In the genomic region with DNA sequence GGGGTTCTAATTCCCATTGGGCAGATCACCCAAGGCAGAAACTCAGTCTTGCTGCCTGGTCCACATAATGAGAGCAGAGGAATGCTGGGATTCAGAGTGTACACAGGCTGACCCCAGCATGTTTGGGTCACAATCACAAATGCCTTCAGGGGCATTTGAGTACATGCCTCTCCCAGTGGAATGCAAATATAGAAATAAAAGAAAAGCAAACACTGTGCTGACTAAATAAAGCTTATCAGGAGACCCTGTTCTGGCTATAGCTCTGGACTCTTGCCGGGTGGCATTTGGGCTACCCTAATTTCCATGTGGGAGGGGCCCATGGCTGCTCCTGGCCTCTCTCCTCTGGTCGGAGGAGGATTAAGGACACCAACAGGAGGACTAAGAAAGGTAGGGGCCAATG, we compare ENCODE assay signal across 19 cellular contexts.
DNase-seq lines count a peak whose midpoint lies in the region; ATAC-seq and TF ChIP-seq lines count a peak whose summit lies in the region.
"Had no signal": no experiment of that assay in that cellular context is flagged by ENCODE, and none has a peak within 500 bp of the region (broad histone marks: within the 10 kb centered on the region; RNA-seq: fewer than 3 reads in every experiment).

No MANE protein-coding gene starts in this region.

- POLR2A ChIA-PET in PC-9 (lab: Charles Lee; ENCODE audit: unreplicated experiment) = no interaction called here

- ATAC-seq in left lung (peak; percentile 85), upper lobe of left lung (ENCODE audit: low FRiP score in 2 of 2) (peak; percentile 38 to 79)

- H3K27ac ChIP-seq in PC-9 (no peak overlapping the region), left lung (no peak overlapping the region), upper lobe of left lung (no peak overlapping the region)
- H3K27ac ChIP-seq: breast epithelium, hepatocyte, tibial artery had no signal

- H2AFZ ChIP-seq in PC-9 = no peak overlapping the region
- H2AFZ ChIP-seq: hepatocyte had no signal

- H3K9me3 ChIP-seq in PC-9 (ENCODE audit: insufficient read depth, low read depth) = no peaks in the 10 kb centered on the region
- H3K9me3 ChIP-seq in left lung = no peaks in the 10 kb centered on the region
- no peaks in the 10 kb centered on the region for H3K9me3 ChIP-seq in upper lobe of left lung
- H3K9me3 ChIP-seq: breast epithelium, tibial artery had no signal

- H3K4me3 ChIP-seq in PC-9 (no peak overlapping the region), left lung (no peak overlapping the region), upper lobe of left lung (no peak overlapping the region)
- H3K4me3 ChIP-seq: breast epithelium, hepatocyte, tibial artery had no signal

- H3K27me3 ChIP-seq in PC-9 (ENCODE audit: insufficient read depth, low read depth) (no peaks in the 10 kb centered on the region), left lung (no peaks in the 10 kb centered on the region), upper lobe of left lung (no peaks in the 10 kb centered on the region)
- H3K27me3 ChIP-seq: breast epithelium, hepatocyte, tibial artery had no signal

- BruUV-seq in PC-9 (replicated peaks; lab: Mats Ljungman, UMichigan) = no TSS peak

- no peak for TF ChIP-seq POLR2A in upper lobe of left lung (IDR thresholded peaks at IDR 0.05)

- no peaks in the 10 kb centered on the region for H3K9me2 ChIP-seq in PC-9 (ENCODE audit: insufficient read depth)

- CTCF ChIA-PET in PC-9 (lab: Charles Lee) = no interaction called here

- peaks cover 17% of the 10 kb centered on the region for H3K36me3 Mint-ChIP-seq in activated naive CD8-positive, alpha-beta T cell
- peaks cover 46% of the 10 kb centered on the region for H3K36me3 Mint-ChIP-seq in activated naive CD8-positive, alpha-beta T cell treated with anti-CD3 and anti-CD28 coated beads for 36 hours

- no peaks in the 10 kb centered on the region for H3F3A ChIP-seq in PC-9 (ENCODE audit: insufficient read depth, low read depth)

- no peaks in the 10 kb centered on the region for H3K79me2 ChIP-seq in PC-9 (ENCODE audit: low read depth)
- H3K79me2 ChIP-seq: hepatocyte had no signal

- H3K4me1 ChIP-seq in PC-9 (replicated peaks; ENCODE audit: insufficient read depth) (peaks cover 11% of the 10 kb centered on the region), left lung (peaks cover 0 to 8% of the 10 kb centered on the region in 2 donors), upper lobe of left lung (peaks cover 0 to 7% (median 3%) of the 10 kb centered on the region in 4 donors)
- H3K4me1 ChIP-seq: breast epithelium had no signal

- peak overlapping the region; percentile 10; the same call in 1 of the 2 replicates for H3K4me2 ChIP-seq in PC-9
- H3K4me2 ChIP-seq: hepatocyte had no signal

- in situ Hi-C loops in G401 (cut with HindIII; ENCODE audit: low sequenced_read_pairs) = no loop called here

- intact Hi-C loops in PC-9 (cut with micrococcal nuclease; ENCODE audit: unreplicated experiment) = no loop called here
- intact Hi-C loops in left lung (cut with DNase I) = no loop called here

- H3K4me3 Mint-ChIP-seq in activated naive CD8-positive, alpha-beta T cell = no peak overlapping the region
- no peak overlapping the region for H3K4me3 Mint-ChIP-seq in activated naive CD8-positive, alpha-beta T cell treated with anti-CD3 and anti-CD28 coated beads for 36 hours
- H3K4me3 Mint-ChIP-seq: nephron; T-helper 1 cell treated with Interleukin-12 subunit alpha and Interleukin-12 subunit beta and Interleukin-4 antibody, amounts not matched to agents 30 μg/mL and 1 μg/mL, for 36 hours had no signal

- DNase-seq in activated naive CD8-positive, alpha-beta T cell treated with anti-CD3 and anti-CD28 coated beads for 36 hours = no peak
- DNase-seq in PC-9 (peak; percentile 9 to 79), left lung (no peak), upper lobe of left lung (no peak), SKM-1 (lab: John Stamatoyannopoulos, UW; ENCODE audit: unreplicated experiment) (no peak), G401 (ENCODE audit: low spot score) (no peak)
- no peak for DNase-seq in activated CD4-positive, CD25-positive, alpha-beta regulatory T cell (lab: John Stamatoyannopoulos, UW)
- DNase-seq: activated CD4-positive, alpha-beta T cell treated with anti-CD3 and anti-CD28 coated beads, Interleukin-2, amount 50 U/mL, for 1 hour; activated effector memory CD4-positive, alpha-beta T cell treated with anti-CD3 and anti-CD28 coated beads, Interleukin-2, amount 50 U/mL, for 16 hours; MM.1S; NCI-H2029; NCI-H82; stimulated activated CD4-positive, alpha-beta T cell treated with anti-CD3 and anti-CD28 coated beads, Interleukin-1b, Interleukin-23, amount 100 ng/mL, for 48 hours; tibial artery had no signal

- TF ChIP-seq EP300 in upper lobe of left lung (IDR thresholded peaks at IDR 0.05) = no peak

- H3K27ac Mint-ChIP-seq in activated naive CD8-positive, alpha-beta T cell = peak overlapping the region; percentile 89
- no peak overlapping the region for H3K27ac Mint-ChIP-seq in activated naive CD8-positive, alpha-beta T cell treated with anti-CD3 and anti-CD28 coated beads for 36 hours
- H3K27ac Mint-ChIP-seq: nephron had no signal

- WGBS in upper lobe of left lung, 2 donors = 41 to 47% methylated on average over 2 of the region's 2 CpGs

- TF ChIP-seq CTCF in PC-9 (conservative IDR thresholded peaks at IDR 0.05) (no peak), left lung (IDR thresholded peaks at IDR 0.05) (no peak), upper lobe of left lung (IDR thresholded peaks at IDR 0.05) (no peak)

- no peaks in the 10 kb centered on the region for H3K9me3 Mint-ChIP-seq in activated naive CD8-positive, alpha-beta T cell (ENCODE audit: low read depth)
- H3K9me3 Mint-ChIP-seq in activated naive CD8-positive, alpha-beta T cell treated with anti-CD3 and anti-CD28 coated beads for 36 hours = no peaks in the 10 kb centered on the region
- H3K9me3 Mint-ChIP-seq: nephron; T-helper 1 cell treated with Interleukin-12 subunit alpha and Interleukin-12 subunit beta and Interleukin-4 antibody, amounts not matched to agents 30 μg/mL and 1 μg/mL, for 36 hours had no signal

- no peaks in the 10 kb centered on the region for H4K20me1 ChIP-seq in PC-9 (ENCODE audit: insufficient read depth)

- no peaks in the 10 kb centered on the region for H3K27me3 Mint-ChIP-seq in activated naive CD8-positive, alpha-beta T cell
- H3K27me3 Mint-ChIP-seq in activated naive CD8-positive, alpha-beta T cell treated with anti-CD3 and anti-CD28 coated beads for 36 hours = no peaks in the 10 kb centered on the region

- H3K36me3 ChIP-seq in PC-9 (ENCODE audit: low read depth) = no peaks in the 10 kb centered on the region
- H3K36me3 ChIP-seq in left lung = peaks cover 0 to 100% of the 10 kb centered on the region in 2 donors
- peaks cover 0 to 27% (median 9%) of the 10 kb centered on the region in 4 donors for H3K36me3 ChIP-seq in upper lobe of left lung

- peaks cover 24% of the 10 kb centered on the region for H3K4me1 Mint-ChIP-seq in activated naive CD8-positive, alpha-beta T cell (ENCODE audit: low read depth)
- H3K4me1 Mint-ChIP-seq in activated naive CD8-positive, alpha-beta T cell treated with anti-CD3 and anti-CD28 coated beads for 36 hours = peaks cover 11% of the 10 kb centered on the region
- H3K4me1 Mint-ChIP-seq: nephron had no signal

Comparison
In these comparisons a context has a peak if more than half of its experiments do, and no peak if none do; other contexts are left out.
1. DNase-seq: peak in PC-9 (2 of 2); none in activated naive CD8-positive, alpha-beta T cell treated with anti-CD3 and anti-CD28 coated beads for 36 hours (single experiment), left lung (0 of 2), upper lobe of left lung (0 of 2), SKM-1 (single experiment), activated CD4-positive, CD25-positive, alpha-beta regulatory T cell (0 of 4) and G401 (single experiment).